Comparison of ENCODE assay signal across 1 cellular context in the genomic region with DNA sequence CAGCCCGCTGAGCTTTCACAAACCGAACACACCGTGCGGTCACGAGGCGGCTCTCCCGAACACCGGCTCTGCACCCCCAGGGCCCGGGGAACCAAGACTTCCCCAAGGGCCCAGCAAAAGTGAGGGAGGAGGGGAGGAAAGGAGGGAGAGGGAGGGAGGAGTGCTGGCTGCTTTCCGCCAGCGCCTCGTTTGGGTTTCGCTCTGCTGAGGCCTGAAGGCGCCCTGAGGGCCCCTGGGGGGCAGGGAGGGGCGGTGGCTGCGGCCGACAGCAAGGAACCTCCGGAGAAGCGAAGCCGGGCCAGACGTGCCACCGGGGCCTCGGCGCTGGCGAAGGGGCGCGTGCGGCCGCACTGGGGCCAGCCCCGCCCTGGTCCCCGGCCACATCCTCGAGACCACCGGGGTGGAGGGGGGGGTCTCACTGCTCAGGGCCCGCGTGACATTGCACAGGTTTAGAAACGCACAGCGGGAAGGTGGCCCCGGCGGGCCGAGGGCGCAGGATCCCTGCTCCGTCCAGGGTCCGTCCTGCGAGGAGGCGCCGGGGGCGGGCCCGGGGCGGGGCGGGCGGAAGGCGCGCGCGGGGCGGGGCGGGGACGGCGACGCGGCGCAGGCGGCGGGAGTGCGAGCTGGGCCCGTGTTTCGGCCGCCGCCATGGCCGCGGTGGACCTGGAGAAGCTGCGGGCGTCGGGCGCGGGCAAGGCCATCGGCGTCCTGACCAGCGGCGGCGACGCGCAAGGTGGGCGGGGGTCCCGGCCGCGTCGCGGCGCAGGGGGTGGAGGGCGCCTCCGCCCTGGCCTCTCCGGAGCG.
TF ChIP-seq lines count a peak whose summit lies in the region.

A gene (plus strand): TSS at position 596 of the 804 bp plus-strand sequence. CDS start 53 bp downstream, at position 649.

TF ChIP-seq in HEK293, 187 proteins besides CTCF, POLR2A, EP300 and RAD21 (continued from another document and continues in another):
- TF ChIP-seq, protein P1, sequence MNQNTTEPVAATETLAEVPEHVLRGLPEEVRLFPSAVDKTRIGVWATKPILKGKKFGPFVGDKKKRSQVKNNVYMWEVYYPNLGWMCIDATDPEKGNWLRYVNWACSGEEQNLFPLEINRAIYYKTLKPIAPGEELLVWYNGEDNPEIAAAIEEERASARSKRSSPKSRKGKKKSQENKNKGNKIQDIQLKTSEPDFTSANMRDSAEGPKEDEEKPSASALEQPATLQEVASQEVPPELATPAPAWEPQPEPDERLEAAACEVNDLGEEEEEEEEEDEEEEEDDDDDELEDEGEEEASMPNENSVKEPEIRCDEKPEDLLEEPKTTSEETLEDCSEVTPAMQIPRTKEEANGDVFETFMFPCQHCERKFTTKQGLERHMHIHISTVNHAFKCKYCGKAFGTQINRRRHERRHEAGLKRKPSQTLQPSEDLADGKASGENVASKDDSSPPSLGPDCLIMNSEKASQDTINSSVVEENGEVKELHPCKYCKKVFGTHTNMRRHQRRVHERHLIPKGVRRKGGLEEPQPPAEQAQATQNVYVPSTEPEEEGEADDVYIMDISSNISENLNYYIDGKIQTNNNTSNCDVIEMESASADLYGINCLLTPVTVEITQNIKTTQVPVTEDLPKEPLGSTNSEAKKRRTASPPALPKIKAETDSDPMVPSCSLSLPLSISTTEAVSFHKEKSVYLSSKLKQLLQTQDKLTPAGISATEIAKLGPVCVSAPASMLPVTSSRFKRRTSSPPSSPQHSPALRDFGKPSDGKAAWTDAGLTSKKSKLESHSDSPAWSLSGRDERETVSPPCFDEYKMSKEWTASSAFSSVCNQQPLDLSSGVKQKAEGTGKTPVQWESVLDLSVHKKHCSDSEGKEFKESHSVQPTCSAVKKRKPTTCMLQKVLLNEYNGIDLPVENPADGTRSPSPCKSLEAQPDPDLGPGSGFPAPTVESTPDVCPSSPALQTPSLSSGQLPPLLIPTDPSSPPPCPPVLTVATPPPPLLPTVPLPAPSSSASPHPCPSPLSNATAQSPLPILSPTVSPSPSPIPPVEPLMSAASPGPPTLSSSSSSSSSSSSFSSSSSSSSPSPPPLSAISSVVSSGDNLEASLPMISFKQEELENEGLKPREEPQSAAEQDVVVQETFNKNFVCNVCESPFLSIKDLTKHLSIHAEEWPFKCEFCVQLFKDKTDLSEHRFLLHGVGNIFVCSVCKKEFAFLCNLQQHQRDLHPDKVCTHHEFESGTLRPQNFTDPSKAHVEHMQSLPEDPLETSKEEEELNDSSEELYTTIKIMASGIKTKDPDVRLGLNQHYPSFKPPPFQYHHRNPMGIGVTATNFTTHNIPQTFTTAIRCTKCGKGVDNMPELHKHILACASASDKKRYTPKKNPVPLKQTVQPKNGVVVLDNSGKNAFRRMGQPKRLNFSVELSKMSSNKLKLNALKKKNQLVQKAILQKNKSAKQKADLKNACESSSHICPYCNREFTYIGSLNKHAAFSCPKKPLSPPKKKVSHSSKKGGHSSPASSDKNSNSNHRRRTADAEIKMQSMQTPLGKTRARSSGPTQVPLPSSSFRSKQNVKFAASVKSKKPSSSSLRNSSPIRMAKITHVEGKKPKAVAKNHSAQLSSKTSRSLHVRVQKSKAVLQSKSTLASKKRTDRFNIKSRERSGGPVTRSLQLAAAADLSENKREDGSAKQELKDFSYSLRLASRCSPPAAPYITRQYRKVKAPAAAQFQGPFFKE (tag by site-specific recombination; IDR thresholded peaks at IDR 0.05; ENCODE audit: borderline replicate concordance): no peak
- peak; percentile 37; the same call in 1 of the 2 replicates for TF ChIP-seq ZFP69B (tag by site-specific recombination; IDR thresholded peaks at IDR 0.05)
- no peak for TF ChIP-seq HOXC10 (CRISPR knock-in tag; IDR thresholded peaks at IDR 0.05)
- TF ChIP-seq, protein P2, sequence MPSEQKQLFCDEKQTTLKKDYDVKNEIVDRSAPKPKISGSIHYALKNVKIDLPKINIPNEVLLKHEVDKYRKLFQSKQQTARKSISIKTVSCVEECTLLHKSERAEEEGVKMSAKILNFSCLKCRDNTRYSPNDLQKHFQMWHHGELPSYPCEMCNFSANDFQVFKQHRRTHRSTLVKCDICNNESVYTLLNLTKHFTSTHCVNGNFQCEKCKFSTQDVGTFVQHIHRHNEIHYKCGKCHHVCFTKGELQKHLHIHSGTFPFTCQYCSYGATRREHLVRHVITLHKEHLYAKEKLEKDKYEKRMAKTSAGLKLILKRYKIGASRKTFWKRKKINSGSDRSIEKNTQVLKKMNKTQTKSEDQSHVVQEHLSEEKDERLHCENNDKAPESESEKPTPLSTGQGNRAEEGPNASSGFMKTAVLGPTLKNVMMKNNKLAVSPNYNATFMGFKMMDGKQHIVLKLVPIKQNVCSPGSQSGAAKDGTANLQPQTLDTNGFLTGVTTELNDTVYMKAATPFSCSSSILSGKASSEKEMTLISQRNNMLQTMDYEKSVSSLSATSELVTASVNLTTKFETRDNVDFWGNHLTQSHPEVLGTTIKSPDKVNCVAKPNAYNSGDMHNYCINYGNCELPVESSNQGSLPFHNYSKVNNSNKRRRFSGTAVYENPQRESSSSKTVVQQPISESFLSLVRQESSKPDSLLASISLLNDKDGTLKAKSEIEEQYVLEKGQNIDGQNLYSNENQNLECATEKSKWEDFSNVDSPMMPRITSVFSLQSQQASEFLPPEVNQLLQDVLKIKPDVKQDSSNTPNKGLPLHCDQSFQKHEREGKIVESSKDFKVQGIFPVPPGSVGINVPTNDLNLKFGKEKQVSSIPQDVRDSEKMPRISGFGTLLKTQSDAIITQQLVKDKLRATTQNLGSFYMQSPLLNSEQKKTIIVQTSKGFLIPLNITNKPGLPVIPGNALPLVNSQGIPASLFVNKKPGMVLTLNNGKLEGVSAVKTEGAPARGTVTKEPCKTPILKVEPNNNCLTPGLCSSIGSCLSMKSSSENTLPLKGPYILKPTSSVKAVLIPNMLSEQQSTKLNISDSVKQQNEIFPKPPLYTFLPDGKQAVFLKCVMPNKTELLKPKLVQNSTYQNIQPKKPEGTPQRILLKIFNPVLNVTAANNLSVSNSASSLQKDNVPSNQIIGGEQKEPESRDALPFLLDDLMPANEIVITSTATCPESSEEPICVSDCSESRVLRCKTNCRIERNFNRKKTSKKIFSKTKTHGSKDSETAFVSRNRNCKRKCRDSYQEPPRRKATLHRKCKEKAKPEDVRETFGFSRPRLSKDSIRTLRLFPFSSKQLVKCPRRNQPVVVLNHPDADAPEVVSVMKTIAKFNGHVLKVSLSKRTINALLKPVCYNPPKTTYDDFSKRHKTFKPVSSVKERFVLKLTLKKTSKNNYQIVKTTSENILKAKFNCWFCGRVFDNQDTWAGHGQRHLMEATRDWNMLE (tag by site-specific recombination; conservative IDR thresholded peaks at IDR 0.05; ENCODE audit: low read depth): no peak
- TF ChIP-seq, protein P3, sequence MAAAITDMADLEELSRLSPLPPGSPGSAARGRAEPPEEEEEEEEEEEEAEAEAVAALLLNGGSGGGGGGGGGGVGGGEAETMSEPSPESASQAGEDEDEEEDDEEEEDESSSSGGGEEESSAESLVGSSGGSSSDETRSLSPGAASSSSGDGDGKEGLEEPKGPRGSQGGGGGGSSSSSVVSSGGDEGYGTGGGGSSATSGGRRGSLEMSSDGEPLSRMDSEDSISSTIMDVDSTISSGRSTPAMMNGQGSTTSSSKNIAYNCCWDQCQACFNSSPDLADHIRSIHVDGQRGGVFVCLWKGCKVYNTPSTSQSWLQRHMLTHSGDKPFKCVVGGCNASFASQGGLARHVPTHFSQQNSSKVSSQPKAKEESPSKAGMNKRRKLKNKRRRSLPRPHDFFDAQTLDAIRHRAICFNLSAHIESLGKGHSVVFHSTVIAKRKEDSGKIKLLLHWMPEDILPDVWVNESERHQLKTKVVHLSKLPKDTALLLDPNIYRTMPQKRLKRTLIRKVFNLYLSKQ (tag by site-specific recombination; IDR thresholded peaks at IDR 0.05; ENCODE audit: borderline replicate concordance): no peak
- no peak for TF ChIP-seq ZNF473 (tag by site-specific recombination; IDR thresholded peaks at IDR 0.05)
- no peak for TF ChIP-seq HOXD13 (CRISPR knock-in tag; IDR thresholded peaks at IDR 0.05; ENCODE audit: borderline replicate concordance)
- TF ChIP-seq WT1 (tag by site-specific recombination; IDR thresholded peaks at IDR 0.05): peak; percentile 80
- no peak for TF ChIP-seq ZNF138 (tag by site-specific recombination; IDR thresholded peaks at IDR 0.05; ENCODE audit: borderline replicate concordance)
- TF ChIP-seq ZNF10 (tag by site-specific recombination; IDR thresholded peaks at IDR 0.05): peak; percentile 63
- TF ChIP-seq SP3 (tag by site-specific recombination; IDR thresholded peaks at IDR 0.05): peak; percentile 83
- no peak for TF ChIP-seq ZNF23 (tag by site-specific recombination; IDR thresholded peaks at IDR 0.05; ENCODE audit: borderline replicate concordance)
- TF ChIP-seq ZNF776 (tag by site-specific recombination; IDR thresholded peaks at IDR 0.05; ENCODE audit: borderline replicate concordance): no peak
- no peak for TF ChIP-seq ZNF426 (tag by site-specific recombination; IDR thresholded peaks at IDR 0.05)
- no peak for TF ChIP-seq ZSCAN23 (tag by site-specific recombination; IDR thresholded peaks at IDR 0.05)
- TF ChIP-seq ZNF133 (tag by site-specific recombination; IDR thresholded peaks at IDR 0.05): no peak
- TF ChIP-seq GFI1B (tag by site-specific recombination; IDR thresholded peaks at IDR 0.05): no peak
- TF ChIP-seq ZNF433 (tag by site-specific recombination; IDR thresholded peaks at IDR 0.05; ENCODE audit: low read depth): no peak
- TF ChIP-seq, protein P4, sequence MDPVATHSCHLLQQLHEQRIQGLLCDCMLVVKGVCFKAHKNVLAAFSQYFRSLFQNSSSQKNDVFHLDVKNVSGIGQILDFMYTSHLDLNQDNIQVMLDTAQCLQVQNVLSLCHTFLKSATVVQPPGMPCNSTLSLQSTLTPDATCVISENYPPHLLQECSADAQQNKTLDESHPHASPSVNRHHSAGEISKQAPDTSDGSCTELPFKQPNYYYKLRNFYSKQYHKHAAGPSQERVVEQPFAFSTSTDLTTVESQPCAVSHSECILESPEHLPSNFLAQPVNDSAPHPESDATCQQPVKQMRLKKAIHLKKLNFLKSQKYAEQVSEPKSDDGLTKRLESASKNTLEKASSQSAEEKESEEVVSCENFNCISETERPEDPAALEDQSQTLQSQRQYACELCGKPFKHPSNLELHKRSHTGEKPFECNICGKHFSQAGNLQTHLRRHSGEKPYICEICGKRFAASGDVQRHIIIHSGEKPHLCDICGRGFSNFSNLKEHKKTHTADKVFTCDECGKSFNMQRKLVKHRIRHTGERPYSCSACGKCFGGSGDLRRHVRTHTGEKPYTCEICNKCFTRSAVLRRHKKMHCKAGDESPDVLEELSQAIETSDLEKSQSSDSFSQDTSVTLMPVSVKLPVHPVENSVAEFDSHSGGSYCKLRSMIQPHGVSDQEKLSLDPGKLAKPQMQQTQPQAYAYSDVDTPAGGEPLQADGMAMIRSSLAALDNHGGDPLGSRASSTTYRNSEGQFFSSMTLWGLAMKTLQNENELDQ (tag by site-specific recombination; IDR thresholded peaks at IDR 0.05; ENCODE audit: low read depth): no peak
- TF ChIP-seq, protein P5, sequence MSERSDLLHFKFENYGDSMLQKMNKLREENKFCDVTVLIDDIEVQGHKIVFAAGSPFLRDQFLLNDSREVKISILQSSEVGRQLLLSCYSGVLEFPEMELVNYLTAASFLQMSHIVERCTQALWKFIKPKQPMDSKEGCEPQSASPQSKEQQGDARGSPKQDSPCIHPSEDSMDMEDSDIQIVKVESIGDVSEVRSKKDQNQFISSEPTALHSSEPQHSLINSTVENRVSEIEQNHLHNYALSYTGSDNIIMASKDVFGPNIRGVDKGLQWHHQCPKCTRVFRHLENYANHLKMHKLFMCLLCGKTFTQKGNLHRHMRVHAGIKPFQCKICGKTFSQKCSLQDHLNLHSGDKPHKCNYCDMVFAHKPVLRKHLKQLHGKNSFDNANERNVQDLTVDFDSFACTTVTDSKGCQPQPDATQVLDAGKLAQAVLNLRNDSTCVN (tag by site-specific recombination; optimal IDR thresholded peaks at IDR 0.05): peak; percentile 77
- no peak for TF ChIP-seq ZNF530 (tag by site-specific recombination; IDR thresholded peaks at IDR 0.05; ENCODE audit: low read depth)
- TF ChIP-seq, protein P6, sequence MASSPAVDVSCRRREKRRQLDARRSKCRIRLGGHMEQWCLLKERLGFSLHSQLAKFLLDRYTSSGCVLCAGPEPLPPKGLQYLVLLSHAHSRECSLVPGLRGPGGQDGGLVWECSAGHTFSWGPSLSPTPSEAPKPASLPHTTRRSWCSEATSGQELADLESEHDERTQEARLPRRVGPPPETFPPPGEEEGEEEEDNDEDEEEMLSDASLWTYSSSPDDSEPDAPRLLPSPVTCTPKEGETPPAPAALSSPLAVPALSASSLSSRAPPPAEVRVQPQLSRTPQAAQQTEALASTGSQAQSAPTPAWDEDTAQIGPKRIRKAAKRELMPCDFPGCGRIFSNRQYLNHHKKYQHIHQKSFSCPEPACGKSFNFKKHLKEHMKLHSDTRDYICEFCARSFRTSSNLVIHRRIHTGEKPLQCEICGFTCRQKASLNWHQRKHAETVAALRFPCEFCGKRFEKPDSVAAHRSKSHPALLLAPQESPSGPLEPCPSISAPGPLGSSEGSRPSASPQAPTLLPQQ (tag by site-specific recombination; IDR thresholded peaks at IDR 0.05): peak; percentile 85
- no peak for TF ChIP-seq YY2 (tag by site-specific recombination; IDR thresholded peaks at IDR 0.05)
- no peak for TF ChIP-seq ZNF214 (tag by site-specific recombination; IDR thresholded peaks at IDR 0.05; ENCODE audit: borderline replicate concordance)
- TF ChIP-seq, protein P7, sequence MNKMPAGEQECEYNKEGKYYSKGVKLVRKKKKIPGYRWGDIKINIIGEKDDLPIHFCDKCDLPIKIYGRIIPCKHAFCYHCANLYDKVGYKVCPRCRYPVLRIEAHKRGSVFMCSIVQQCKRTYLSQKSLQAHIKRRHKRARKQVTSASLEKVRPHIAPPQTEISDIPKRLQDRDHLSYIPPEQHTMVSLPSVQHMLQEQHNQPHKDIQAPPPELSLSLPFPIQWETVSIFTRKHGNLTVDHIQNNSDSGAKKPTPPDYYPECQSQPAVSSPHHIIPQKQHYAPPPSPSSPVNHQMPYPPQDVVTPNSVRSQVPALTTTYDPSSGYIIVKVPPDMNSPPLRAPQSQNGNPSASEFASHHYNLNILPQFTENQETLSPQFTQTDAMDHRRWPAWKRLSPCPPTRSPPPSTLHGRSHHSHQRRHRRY (tag by site-specific recombination; IDR thresholded peaks at IDR 0.05): no peak
- peak; percentile 91 for TF ChIP-seq SP7 (tag by site-specific recombination; IDR thresholded peaks at IDR 0.05)
- no peak for TF ChIP-seq ZNF621 (tag by site-specific recombination; IDR thresholded peaks at IDR 0.05)
- no peak for TF ChIP-seq ZNF830 (tag by site-specific recombination; IDR thresholded peaks at IDR 0.05; ENCODE audit: low read depth)
- TF ChIP-seq ZNF16 (tag by site-specific recombination; IDR thresholded peaks at IDR 0.05; ENCODE audit: low read depth): no peak
- no peak for TF ChIP-seq ZNF670 (tag by site-specific recombination; IDR thresholded peaks at IDR 0.05; ENCODE audit: low read depth)
- peak; percentile 96 for TF ChIP-seq ZBTB20 (tag by site-specific recombination; IDR thresholded peaks at IDR 0.05)
- TF ChIP-seq, protein P8, sequence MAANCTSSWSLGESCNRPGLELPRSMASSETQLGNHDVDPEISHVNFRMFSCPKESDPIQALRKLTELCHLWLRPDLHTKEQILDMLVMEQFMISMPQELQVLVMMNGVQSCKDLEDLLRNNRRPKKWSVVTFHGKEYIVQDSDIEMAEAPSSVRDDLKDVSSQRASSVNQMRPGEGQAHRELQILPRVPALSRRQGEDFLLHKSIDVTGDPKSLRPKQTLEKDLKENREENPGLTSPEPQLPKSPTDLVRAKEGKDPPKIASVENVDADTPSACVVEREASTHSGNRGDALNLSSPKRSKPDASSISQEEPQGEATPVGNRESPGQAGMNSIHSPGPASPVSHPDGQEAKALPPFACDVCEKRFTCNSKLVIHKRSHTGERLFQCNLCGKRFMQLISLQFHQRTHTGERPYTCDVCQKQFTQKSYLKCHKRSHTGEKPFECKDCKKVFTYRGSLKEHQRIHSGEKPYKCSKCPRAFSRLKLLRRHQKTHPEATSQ (tag by site-specific recombination; IDR thresholded peaks at IDR 0.05): peak; percentile 93
- TF ChIP-seq ZBTB1 (tag by site-specific recombination; IDR thresholded peaks at IDR 0.05): no peak
- TF ChIP-seq ZNF404 (tag by site-specific recombination; IDR thresholded peaks at IDR 0.05): no peak
- TF ChIP-seq ZNF624 (tag by site-specific recombination; IDR thresholded peaks at IDR 0.05): no peak
